ENCODE assay signal across 33 cellular contexts in the genomic region with DNA sequence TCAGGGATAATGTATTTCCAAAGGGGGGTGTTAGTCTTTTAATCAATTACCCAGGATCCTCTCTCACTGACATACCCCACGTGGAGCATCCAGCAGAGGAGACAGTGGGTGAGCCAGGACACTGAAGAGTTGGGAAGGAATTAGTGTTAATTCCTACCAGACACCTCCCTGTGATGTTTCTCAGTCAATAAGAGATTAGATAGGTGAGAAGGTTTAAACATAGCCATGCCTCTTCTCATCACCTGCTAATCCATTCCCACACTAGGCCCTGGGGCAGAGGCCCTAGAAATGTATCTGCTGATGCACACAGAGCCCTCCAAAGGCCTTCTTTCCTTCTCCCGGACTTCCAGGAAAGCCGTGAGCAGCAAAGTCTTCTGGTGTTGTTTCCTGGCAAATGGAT.
A peak's percentile ranks its signal among the peaks of the same experiment; 100 is the strongest.
DNase-seq lines count a peak whose midpoint lies in the region; ATAC-seq and TF ChIP-seq lines count a peak whose summit lies in the region.
"Had no signal": no experiment of that assay in that cellular context is flagged by ENCODE, and none has a peak within 500 bp of the region (broad histone marks: within the 10 kb centered on the region; RNA-seq: fewer than 3 reads in every experiment).

No MANE protein-coding gene starts in this region.

- H3K27me3 Mint-ChIP-seq in endodermal cell (ENCODE audit: insufficient read depth) = peaks cover 90% of the 10 kb centered on the region
- peaks cover 0 to 3% of the 10 kb centered on the region in 2 donors for H3K27me3 Mint-ChIP-seq in CD8-positive, alpha-beta memory T cell
- H3K27me3 Mint-ChIP-seq in T-cell = peaks cover 4 to 7% of the 10 kb centered on the region in 2 donors
- H3K27me3 Mint-ChIP-seq: B cell; CD4-positive, CD25-positive, alpha-beta regulatory T cell had no signal

- no peak overlapping the region for H3K56ac ChIP-seq in mesendoderm (ENCODE audit: low read length)

- H3K4me3 ChIP-seq in WERI-Rb-1 (ENCODE audit: low read depth, low read length) (no peak overlapping the region), endodermal cell (ENCODE audit: low read length) (peak overlapping the region; percentile 6), esophagus muscularis mucosa (no peak overlapping the region), mesendoderm (ENCODE audit: low read length) (no peak overlapping the region)
- H3K4me3 ChIP-seq in CD8-positive, alpha-beta memory T cell (ENCODE audit: low read length) = no peak overlapping the region
- H3K4me3 ChIP-seq: A549; BLaER1; BLaER1 treated with 17β-estradiol and CSF1 and Interleukin-3, amounts not matched to agents 10 nM and 100 nM had no signal

- POLR2A ChIA-PET in CD8-positive, alpha-beta memory T cell (lab: Charles Lee) = no interaction called here
- POLR2A ChIA-PET in T-cell (lab: Charles Lee) = no interaction called here

- H3K27me3 ChIP-seq in WERI-Rb-1 (ENCODE audit: insufficient read depth, low read depth, severe bottlenecking) (no peaks in the 10 kb centered on the region), endodermal cell (ENCODE audit: control insufficient read depth, insufficient read depth, low read length, poor library complexity, severe bottlenecking) (peaks cover 89% of the 10 kb centered on the region), esophagus muscularis mucosa (peaks cover 0 to 20% (median 0%) of the 10 kb centered on the region in 4 donors), mesendoderm (ENCODE audit: insufficient read depth, low read length, poor library complexity) (no peaks in the 10 kb centered on the region)
- no peaks in the 10 kb centered on the region for H3K27me3 ChIP-seq in CD8-positive, alpha-beta memory T cell (ENCODE audit: insufficient read depth, low read length, poor library complexity, severe bottlenecking)
- H3K27me3 ChIP-seq: BE2C; BLaER1; BLaER1 treated with 17β-estradiol and CSF1 and Interleukin-3, amounts not matched to agents 10 nM and 100 nM had no signal

- TF ChIP-seq CTCF in WERI-Rb-1 (IDR thresholded peaks at IDR 0.05; ENCODE audit: low read depth, low read length) (no peak), endodermal cell (conservative IDR thresholded peaks at IDR 0.05) (no peak), esophagus muscularis mucosa (IDR thresholded peaks at IDR 0.05) (no peak)

- H3K36me3 Mint-ChIP-seq in endodermal cell (ENCODE audit: low read depth) = no peaks in the 10 kb centered on the region
- no peaks in the 10 kb centered on the region for H3K36me3 Mint-ChIP-seq in CD8-positive, alpha-beta memory T cell
- no peaks in the 10 kb centered on the region for H3K36me3 Mint-ChIP-seq in T-cell
- H3K36me3 Mint-ChIP-seq: CD14-positive monocyte; CD4-positive, alpha-beta memory T cell; CD4-positive, CD25-positive, alpha-beta regulatory T cell; CD8-positive, alpha-beta T cell had no signal

- H3K79me1 ChIP-seq in mesendoderm (ENCODE audit: low read length) = no peaks in the 10 kb centered on the region

- no peak overlapping the region for H3K27ac ChIP-seq in WERI-Rb-1
- H3K27ac ChIP-seq in endodermal cell (ENCODE audit: low read depth, low read length) = no peak overlapping the region
- no peak overlapping the region for H3K27ac ChIP-seq in esophagus muscularis mucosa (replicated peaks in 1 of 4)
- H3K27ac ChIP-seq in mesendoderm (ENCODE audit: low read depth, low read length) = peak overlapping the region; percentile 23
- H3K27ac ChIP-seq in CD8-positive, alpha-beta memory T cell (ENCODE audit: low read depth, low read length) = no peak overlapping the region
- H3K27ac ChIP-seq: 22Rv1; A549; BLaER1; BLaER1 treated with 17β-estradiol and CSF1 and Interleukin-3, amounts not matched to agents 10 nM and 100 nM; C4-2B had no signal

- H2BK15ac ChIP-seq in mesendoderm (replicated peaks; ENCODE audit: low read depth) = no peak overlapping the region

- H3K36me3 ChIP-seq in WERI-Rb-1 (no peaks in the 10 kb centered on the region), endodermal cell (ENCODE audit: control insufficient read depth, insufficient read depth, low read length) (no peaks in the 10 kb centered on the region), esophagus muscularis mucosa (no peaks in the 10 kb centered on the region), mesendoderm (ENCODE audit: control insufficient read depth, insufficient read depth, low read length) (no peaks in the 10 kb centered on the region)
- no peaks in the 10 kb centered on the region for H3K36me3 ChIP-seq in CD8-positive, alpha-beta memory T cell (ENCODE audit: insufficient read depth, low read length)
- H3K36me3 ChIP-seq: BE2C; BLaER1; BLaER1 treated with 17β-estradiol and CSF1 and Interleukin-3, amounts not matched to agents 10 nM and 100 nM had no signal

- peak; percentile 16 for DNase-seq in WERI-Rb-1
- DNase-seq in endodermal cell = peak; percentile 51
- DNase-seq in esophagus muscularis mucosa (ENCODE audit: extremely low spot score) = peak; percentile 86
- DNase-seq in mesendoderm = peak; percentile 74
- no peak for DNase-seq in DMS79 (lab: John Stamatoyannopoulos, UW)
- no peak for DNase-seq in CD8-positive, alpha-beta memory T cell
- DNase-seq in T-cell = no peak
- DNase-seq: 8988T; ACHN; AML-193; BE2C; C1 segment of cervical spinal cord; Caco-2; Calu3; CD4-positive, alpha-beta memory T cell; CD4-positive, alpha-beta T cell; CD4-positive, CD25-positive, alpha-beta regulatory T cell; CD8-positive, alpha-beta T cell; COR-L47; DMS 273 treated with DMSO at 0.1 percent for 48 hours; DMS153; DMS53; DMS79 treated with DMSO at 0.1 percent for 48 hours; DND-41; EL had no signal

- H2BK5ac ChIP-seq in mesendoderm (ENCODE audit: low read length) = no peak overlapping the region

- H3K9me3 ChIP-seq in WERI-Rb-1 (ENCODE audit: severe bottlenecking) (no peaks in the 10 kb centered on the region), endodermal cell (ENCODE audit: control insufficient read depth, low read length) (peaks cover 1% of the 10 kb centered on the region), esophagus muscularis mucosa (no peaks in the 10 kb centered on the region)
- H3K9me3 ChIP-seq in CD8-positive, alpha-beta memory T cell (ENCODE audit: low read length) = no peaks in the 10 kb centered on the region
- H3K9me3 ChIP-seq: A549, BE2C, BLaER1, Caco-2 had no signal

- H2AK5ac ChIP-seq in mesendoderm (ENCODE audit: low read length) = no peak overlapping the region

- H3K9me3 Mint-ChIP-seq in endodermal cell (no peaks in the 10 kb centered on the region), T-cell (peaks cover 3 to 9% (median 9%) of the 10 kb centered on the region in 3 donors)
- H3K9me3 Mint-ChIP-seq in CD8-positive, alpha-beta memory T cell = peaks cover 2 to 10% (median 4%) of the 10 kb centered on the region in 5 donors
- H3K9me3 Mint-ChIP-seq: CD4-positive, alpha-beta T cell had no signal

- H4K5ac ChIP-seq in mesendoderm (ENCODE audit: low read length) = no peak overlapping the region

- no peak overlapping the region for H3K18ac ChIP-seq in mesendoderm (ENCODE audit: low read length)

- no peak for ATAC-seq in T-cell (replicated peaks in 1 of 4)
- no peak for ATAC-seq in GM21390 (IDR thresholded peaks at IDR 0.05; ENCODE audit: unreplicated experiment)
- ATAC-seq: A549; CD8-positive, alpha-beta T cell had no signal

- H3K27ac Mint-ChIP-seq in endodermal cell (no peak overlapping the region), T-cell (no peak overlapping the region)
- no peak overlapping the region for H3K27ac Mint-ChIP-seq in CD8-positive, alpha-beta memory T cell
- H3K27ac Mint-ChIP-seq: B cell; CD4-positive, alpha-beta memory T cell; CD4-positive, alpha-beta T cell; CD4-positive, CD25-positive, alpha-beta regulatory T cell; CD8-positive, alpha-beta T cell had no signal

- no peak overlapping the region for H3K23ac ChIP-seq in mesendoderm (ENCODE audit: low read length)

- TF ChIP-seq POLR2A in esophagus muscularis mucosa (IDR thresholded peaks at IDR 0.05; ENCODE audit: low read depth) = no peak

- WGBS in endodermal cell (ENCODE audit: insufficient coverage in 1 of 2, insufficient read length in 1 of 2), 2 experiments = 54% methylated on average over 3 of the region's 3 CpGs; no CpG with 5 or more reads in 1 of the 2 experiments
- WGBS in esophagus muscularis mucosa = 59% methylated on average over 3 of the region's 3 CpGs
- whole genome bisulfite sequencing in mesendoderm (ENCODE audit: extremely low coverage, insufficient coverage, low lambda C conversion rate) = no CpG with 5 or more reads among the region's 3 CpGs

- H4K8ac ChIP-seq in mesendoderm (ENCODE audit: low read depth, low read length) = no peak overlapping the region

- no peak overlapping the region for H3K9ac ChIP-seq in endodermal cell (ENCODE audit: extremely low read depth, low read length, poor library complexity, severe bottlenecking)
- H3K9ac ChIP-seq in mesendoderm (ENCODE audit: low read length) = no peak overlapping the region
- H3K9ac ChIP-seq: BLaER1; BLaER1 treated with 17β-estradiol and CSF1 and Interleukin-3, amounts not matched to agents 10 nM and 100 nM had no signal

- peaks cover 19% of the 10 kb centered on the region for H3K4me1 Mint-ChIP-seq in endodermal cell
- H3K4me1 Mint-ChIP-seq in CD8-positive, alpha-beta memory T cell = no peaks in the 10 kb centered on the region
- H3K4me1 Mint-ChIP-seq in T-cell = no peaks in the 10 kb centered on the region
- H3K4me1 Mint-ChIP-seq: B cell; CD14-positive monocyte; CD4-positive, CD25-positive, alpha-beta regulatory T cell had no signal

- H3K79me2 ChIP-seq in mesendoderm (ENCODE audit: control insufficient read depth, insufficient read depth, low read length) = no peaks in the 10 kb centered on the region

- intact Hi-C loops in esophagus muscularis mucosa (cut with DNase I) = no loop called here

- TF ChIP-seq EP300 in esophagus muscularis mucosa (IDR thresholded peaks at IDR 0.05) = no peak

- H3K4ac ChIP-seq in mesendoderm (ENCODE audit: low read depth, low read length) = no peak overlapping the region

- CTCF ChIA-PET in CD8-positive, alpha-beta memory T cell (lab: Charles Lee) = no interaction called here
- CTCF ChIA-PET in T-cell (lab: Charles Lee) = no interaction called here

- no peak overlapping the region for H2BK120ac ChIP-seq in mesendoderm (ENCODE audit: low read depth, low read length)

- no peak overlapping the region for H3K4me3 Mint-ChIP-seq in endodermal cell
- H3K4me3 Mint-ChIP-seq in CD8-positive, alpha-beta memory T cell = no peak overlapping the region
- H3K4me3 Mint-ChIP-seq in T-cell = no peak overlapping the region
- H3K4me3 Mint-ChIP-seq: B cell; CD14-positive monocyte; CD4-positive, alpha-beta memory T cell; CD4-positive, alpha-beta T cell; CD4-positive, CD25-positive, alpha-beta regulatory T cell; CD8-positive, alpha-beta T cell had no signal

- H3K4me1 ChIP-seq in endodermal cell (ENCODE audit: control insufficient read depth, insufficient read depth, low read length) = peaks cover 9% of the 10 kb centered on the region
- no peaks in the 10 kb centered on the region for H3K4me1 ChIP-seq in esophagus muscularis mucosa
- no peaks in the 10 kb centered on the region for H3K4me1 ChIP-seq in mesendoderm (ENCODE audit: control insufficient read depth, low read depth, low read length)
- H3K4me1 ChIP-seq in CD8-positive, alpha-beta memory T cell (ENCODE audit: insufficient read depth, low read length) = no peaks in the 10 kb centered on the region
- H3K4me1 ChIP-seq: A549, BE2C, Caco-2 had no signal

- H3K4me2 ChIP-seq in mesendoderm (ENCODE audit: low read length) = no peak overlapping the region
- H3K4me2 ChIP-seq: A549; BLaER1; BLaER1 treated with 17β-estradiol and CSF1 and Interleukin-3, amounts not matched to agents 10 nM and 100 nM had no signal

Comparison
In these comparisons a context has a peak if more than half of its experiments do, and no peak if none do; other contexts are left out.
1. DNase-seq: peak in WERI-Rb-1 (single experiment), endodermal cell (single experiment), esophagus muscularis mucosa (single experiment) and mesendoderm (single experiment); none in DMS79 (single experiment), CD8-positive, alpha-beta memory T cell (0 of 5) and T-cell (0 of 34).